24 cellular contexts compared by ENCODE assay signal in genomic region chr2:146131048-146131447, GRCh38.
"Had no signal": no experiment of that assay in that cellular context is flagged by ENCODE, and none has a peak within 500 bp of the region (broad histone marks: within the 10 kb centered on the region; RNA-seq: fewer than 3 reads in every experiment).

No MANE protein-coding gene starts in this region.

- H3K36me3 ChIP-seq: breast epithelium, esophagus muscularis mucosa, heart left ventricle, neural progenitor cell, spleen, transverse colon had no signal

- H3K27me3 Mint-ChIP-seq: activated CD4-positive, alpha-beta T cell treated with anti-CD3 and anti-CD28 coated beads, Interleukin-2, amount 10 ng/mL, durations not matched to agents 7 days and 5 days; activated CD8-positive, alpha-beta T cell treated with anti-CD3 and anti-CD28 coated beads for 36 hours; dendritic cell treated with granulocyte-macrophage colony-stimulating factor and Interleukin-4, amounts not matched to agents 40 ng/mL and 50 ng/mL, for 4 days had no signal

- H3K27me3 ChIP-seq: breast epithelium, esophagus muscularis mucosa, foreskin keratinocyte, heart left ventricle, neural progenitor cell, spleen, testis, transverse colon had no signal

- H3K4me2 ChIP-seq: neural progenitor cell had no signal

- H3K9me3 Mint-ChIP-seq: activated CD4-positive, alpha-beta T cell treated with anti-CD3 and anti-CD28 coated beads, Interleukin-2, amount 10 ng/mL, durations not matched to agents 7 days and 5 days; memory B cell had no signal

- H2AFZ ChIP-seq: neural progenitor cell had no signal

- H3K4me1 Mint-ChIP-seq: activated CD4-positive, alpha-beta T cell treated with anti-CD3 and anti-CD28 coated beads, Interleukin-2, amount 10 ng/mL, durations not matched to agents 7 days and 5 days; memory B cell; naive thymus-derived CD8-positive, alpha-beta T cell; neural progenitor cell had no signal

- H3K27ac ChIP-seq: breast epithelium, esophagus muscularis mucosa, foreskin keratinocyte, heart left ventricle, neural progenitor cell, spleen, testis, transverse colon had no signal

- H3K27ac Mint-ChIP-seq: activated CD4-positive, alpha-beta T cell treated with anti-CD3 and anti-CD28 coated beads, Interleukin-2, amount 10 ng/mL, durations not matched to agents 7 days and 5 days; activated CD8-positive, alpha-beta T cell treated with anti-CD3 and anti-CD28 coated beads for 36 hours; activated naive CD4-positive, alpha-beta T cell treated with anti-CD3 and anti-CD28 coated beads, Interleukin-2, amount 50 U/mL, for 72 hours; activated T-cell treated with anti-CD3 and anti-CD28 coated beads, Interleukin-2, amount 50 U/mL, for 72 hours; dendritic cell treated with granulocyte-macrophage colony-stimulating factor and Interleukin-4, amounts not matched to agents 40 ng/mL and 50 ng/mL, for 4 days; memory B cell; naive thymus-derived CD8-positive, alpha-beta T cell; neural progenitor cell had no signal

- ATAC-seq: activated CD8-positive, alpha-beta T cell treated with anti-CD3 and anti-CD28 coated beads for 36 hours; activated naive CD4-positive, alpha-beta T cell treated with anti-CD3 and anti-CD28 coated beads, Interleukin-2, amount 50 U/mL, for 72 hours; activated T-cell treated with anti-CD3 and anti-CD28 coated beads, Interleukin-2, amount 50 U/mL, for 72 hours; foreskin keratinocyte; heart left ventricle; naive thymus-derived CD8-positive, alpha-beta T cell; right cardiac atrium; stimulated activated naive CD8-positive, alpha-beta T cell treated with anti-CD3 and anti-CD28 coated beads, Interleukin-15, Interleukin-2, amounts not matched to agents 100 U/mL and 50 U/mL, for 24 hours had no signal

- H3K4me3 Mint-ChIP-seq: activated CD4-positive, alpha-beta T cell treated with anti-CD3 and anti-CD28 coated beads, Interleukin-2, amount 10 ng/mL, durations not matched to agents 7 days and 5 days; activated CD8-positive, alpha-beta T cell treated with anti-CD3 and anti-CD28 coated beads for 36 hours; activated T-cell treated with anti-CD3 and anti-CD28 coated beads, Interleukin-2, amount 50 U/mL, for 72 hours; dendritic cell treated with granulocyte-macrophage colony-stimulating factor and Interleukin-4, amounts not matched to agents 40 ng/mL and 50 ng/mL, for 4 days; memory B cell; naive thymus-derived CD8-positive, alpha-beta T cell; neural progenitor cell had no signal

- H3K36me3 Mint-ChIP-seq: activated naive CD4-positive, alpha-beta T cell treated with anti-CD3 and anti-CD28 coated beads, Interleukin-2, amount 50 U/mL, for 72 hours; memory B cell; naive thymus-derived CD8-positive, alpha-beta T cell; neural progenitor cell had no signal

- H3K4me3 ChIP-seq: breast epithelium, esophagus muscularis mucosa, heart left ventricle, neural progenitor cell, spleen, testis, transverse colon had no signal

- H3K4me1 ChIP-seq: breast epithelium, esophagus muscularis mucosa, heart left ventricle, spleen, testis, transverse colon had no signal

- DNase-seq: activated CD4-positive, alpha-beta T cell treated with anti-CD3 and anti-CD28 coated beads for 1 hour; activated CD4-positive, alpha-beta T cell treated with anti-CD3 and anti-CD28 coated beads, Interleukin-2, amount 10 ng/mL, durations not matched to agents 7 days and 5 days; activated CD8-positive, alpha-beta T cell treated with anti-CD3 and anti-CD28 coated beads for 36 hours; activated naive CD4-positive, alpha-beta T cell; activated T-cell treated with anti-CD3 and anti-CD28 coated beads for 4 hours; activated T-cell treated with anti-CD3 and anti-CD28 coated beads, Interleukin-2, amount 50 U/mL, for 72 hours; central memory CD4-positive, alpha-beta T cell; foreskin keratinocyte; heart left ventricle; naive thymus-derived CD8-positive, alpha-beta T cell; occipital lobe; posterior cingulate gyrus; right cardiac atrium; spleen; stimulated activated CD4-positive, alpha-beta T cell treated with anti-CD3 and anti-CD28 coated beads, Interleukin-2, amount 100 ng/mL, for 48 hours; stimulated activated naive CD8-positive, alpha-beta T cell treated with anti-CD3 and anti-CD28 coated beads, Interleukin-15, Interleukin-2, amounts not matched to agents 100 U/mL and 50 U/mL, for 24 hours; testis; transverse colon had no signal

- H3K9me3 ChIP-seq: breast epithelium, esophagus muscularis mucosa, heart left ventricle, spleen, testis, transverse colon had no signal
